ENCODE assay signal across 8 cellular contexts in the genomic region with DNA sequence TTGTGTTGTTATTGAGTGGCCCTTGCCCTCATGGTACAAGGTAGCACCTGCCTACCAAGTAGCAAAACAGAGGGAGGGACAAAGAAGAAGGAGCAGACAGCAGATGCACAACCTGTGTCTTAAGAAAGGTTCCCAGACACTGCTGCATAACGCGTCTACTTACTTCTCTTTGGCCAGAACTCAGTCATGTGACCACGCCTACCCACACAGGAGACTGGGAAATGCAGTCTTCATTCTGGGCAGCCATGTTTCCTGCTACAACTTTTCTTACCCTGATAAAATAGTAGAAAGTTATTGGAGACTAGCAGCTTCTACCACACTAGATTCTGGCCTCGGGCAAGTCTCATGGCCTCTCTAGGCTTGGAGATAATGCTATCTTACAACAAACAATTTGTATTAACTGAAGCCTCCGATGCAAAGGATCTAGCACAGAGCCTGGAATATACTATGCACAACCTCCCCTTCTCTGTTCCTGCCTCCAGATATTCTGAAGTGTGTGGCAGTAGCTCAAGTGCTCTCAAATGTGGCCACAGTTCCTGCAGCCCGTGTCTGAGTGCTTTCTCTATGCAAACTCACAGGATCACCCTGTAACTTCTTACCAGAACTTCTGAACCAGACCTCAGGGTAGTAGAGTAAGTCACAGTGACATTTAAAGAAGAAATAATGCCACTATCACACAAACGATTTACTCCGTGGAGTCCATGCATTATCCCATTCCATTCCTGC. TPM values are rescaled to one million over a fixed set of nuclear protein-coding genes. Genes with fewer than 3 reads are reported as not detected.
A peak's percentile ranks its signal among the peaks of the same experiment; 100 is the strongest.
DNase-seq lines count a peak whose midpoint lies in the region; ATAC-seq lines count a peak whose summit lies in the region.

No MANE protein-coding gene starts in this region.

- DNase-seq in DMS153 treated with DMSO at 0.1 percent for 48 hours (lab: John Stamatoyannopoulos, UW; ENCODE audit: unreplicated experiment) (peak; percentile 52), SK-N-DZ (ENCODE audit: low spot score) (peak; percentile 63), iPS-NIHi7 (ENCODE audit: extremely low spot score) (peak; percentile 54), GM19240 (ENCODE audit: insufficient read length, low spot score) (no peak)
- no peak for DNase-seq in activated naive CD8-positive, alpha-beta T cell treated with anti-CD3 and anti-CD28 coated beads, Interleukin-2, amount 50 U/mL, for 24 hours
- peak; percentile 62 for DNase-seq in stimulated activated CD4-positive, alpha-beta T cell treated with anti-CD3 and anti-CD28 coated beads, Interleukin-2, amount 100 ng/mL, for 4 hours (ENCODE audit: low read depth)

- no peaks in the 10 kb centered on the region for H3K9me3 Mint-ChIP-seq in activated naive CD8-positive, alpha-beta T cell treated with anti-CD3 and anti-CD28 coated beads, Interleukin-2, amount 50 U/mL, for 24 hours

- peak; percentile 37 for ATAC-seq in HG03342 (IDR thresholded peaks at IDR 0.05; ENCODE audit: unreplicated experiment)
- ATAC-seq in activated naive CD8-positive, alpha-beta T cell treated with anti-CD3 and anti-CD28 coated beads, Interleukin-2, amount 50 U/mL, for 24 hours: peak; percentile 34
- ATAC-seq in HG03039 (IDR thresholded peaks at IDR 0.05; ENCODE audit: unreplicated experiment): no peak

- no peaks in the 10 kb centered on the region for H3K36me3 Mint-ChIP-seq in activated naive CD8-positive, alpha-beta T cell treated with anti-CD3 and anti-CD28 coated beads, Interleukin-2, amount 50 U/mL, for 24 hours (ENCODE audit: low read depth)

- no peaks in the 10 kb centered on the region for H3K27me3 Mint-ChIP-seq in activated naive CD8-positive, alpha-beta T cell treated with anti-CD3 and anti-CD28 coated beads, Interleukin-2, amount 50 U/mL, for 24 hours

- peaks cover 40% of the 10 kb centered on the region for H3K4me1 Mint-ChIP-seq in activated naive CD8-positive, alpha-beta T cell treated with anti-CD3 and anti-CD28 coated beads, Interleukin-2, amount 50 U/mL, for 24 hours

- H3K4me3 Mint-ChIP-seq in activated naive CD8-positive, alpha-beta T cell treated with anti-CD3 and anti-CD28 coated beads, Interleukin-2, amount 50 U/mL, for 24 hours: no peak overlapping the region

- H3K27ac Mint-ChIP-seq in activated naive CD8-positive, alpha-beta T cell treated with anti-CD3 and anti-CD28 coated beads, Interleukin-2, amount 50 U/mL, for 24 hours: no peak overlapping the region

RNA-seq across cellular contexts. Expression of a gene that starts 34.1 kb away (rescaled TPM):
- 3.5 and 7.4 TPM in 2 replicates for polyA plus RNA-seq in SK-N-DZ (2014; cell fraction: cytosol; rRNA removed)
- polyA plus RNA-seq in SK-N-DZ (2014; cell fraction: nucleus; rRNA removed): 5.1 and 5.3 TPM in 2 replicates

RNA-seq across cellular contexts. Expression of a gene that starts 41.7 kb away (rescaled TPM):
- 0.01 TPM in 1 of 2 replicates, not detected in the other for polyA plus RNA-seq in SK-N-DZ (2014; cell fraction: cytosol; rRNA removed)
- polyA plus RNA-seq in SK-N-DZ (2014; cell fraction: nucleus; rRNA removed): 0.02 and 0.06 TPM in 2 replicates

Comparison
In these comparisons a context has a peak if more than half of its experiments do, and no peak if none do; other contexts are left out.
1. DNase-seq: peak in DMS153 treated with DMSO at 0.1 percent for 48 hours (single experiment), SK-N-DZ (single experiment), iPS-NIHi7 (single experiment) and stimulated activated CD4-positive, alpha-beta T cell treated with anti-CD3 and anti-CD28 coated beads, Interleukin-2, amount 100 ng/mL, for 4 hours (single experiment); none in activated naive CD8-positive, alpha-beta T cell treated with anti-CD3 and anti-CD28 coated beads, Interleukin-2, amount 50 U/mL, for 24 hours (single experiment) and GM19240 (single experiment).